In the genomic region with DNA sequence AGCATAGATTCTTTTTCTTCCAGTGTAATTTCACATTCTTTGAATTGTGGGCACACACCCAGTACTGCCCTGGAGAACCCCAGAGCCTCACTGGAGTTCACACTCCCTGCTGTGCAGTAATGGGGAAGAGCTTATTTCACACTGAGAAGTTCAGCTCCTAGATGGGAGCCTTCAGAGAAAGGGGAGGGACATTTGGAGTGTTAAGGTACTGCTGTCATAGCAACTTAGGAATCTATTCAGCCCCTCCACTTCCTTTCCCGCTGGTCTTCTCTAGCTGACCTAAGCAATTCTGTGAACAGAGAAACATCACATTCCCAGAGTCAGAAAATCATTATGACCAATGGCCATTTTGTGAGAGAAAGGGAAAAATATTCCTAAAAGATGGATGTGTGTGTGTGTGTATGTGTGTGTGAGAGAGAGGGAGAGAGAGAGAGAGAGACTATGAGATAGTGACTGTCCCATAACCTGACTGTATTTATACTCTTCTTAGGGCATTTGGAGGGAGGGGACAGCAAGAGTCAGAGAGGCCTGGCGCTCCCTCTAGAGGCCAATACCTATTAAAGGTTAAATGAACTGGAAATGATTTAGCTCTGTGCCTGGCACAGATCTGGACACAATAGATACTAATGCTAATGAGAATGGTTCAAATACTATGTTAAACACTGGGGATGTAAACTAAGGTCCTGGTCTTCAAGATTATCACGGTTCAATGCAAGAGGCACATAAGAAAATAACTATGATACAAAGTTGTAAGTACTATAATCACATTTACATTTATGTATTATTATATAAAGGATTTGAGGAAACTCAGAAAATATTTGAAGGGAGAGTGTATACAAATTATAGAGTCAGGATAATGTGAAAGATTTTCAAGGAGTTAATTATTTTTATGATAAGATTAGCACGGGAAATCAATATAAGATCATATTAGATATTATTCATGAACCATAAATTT, we compare ENCODE assay signal across 8 cellular contexts. TPM values are rescaled to one million over a fixed set of nuclear protein-coding genes. Genes with fewer than 3 reads are reported as not detected.
DNase-seq lines count a peak whose midpoint lies in the region; ATAC-seq, FAIRE-seq and TF ChIP-seq lines count a peak whose summit lies in the region.

No MANE protein-coding gene starts in this region.

- peak overlapping the region; percentile 85 for H3K27ac Mint-ChIP-seq in osteocyte (ENCODE audit: unreplicated experiment)

- H3K4me3 Mint-ChIP-seq in osteocyte (ENCODE audit: unreplicated experiment) = no peak overlapping the region

- H3K36me3 Mint-ChIP-seq in osteocyte (ENCODE audit: unreplicated experiment) = no peaks in the 10 kb centered on the region

- TF ChIP-seq CTCF in osteocyte (IDR thresholded peaks at IDR 0.05) = peak; percentile 82

- peaks cover 16% of the 10 kb centered on the region for H3K27me3 Mint-ChIP-seq in osteocyte (ENCODE audit: unreplicated experiment)

- ATAC-seq in GM19455 (IDR thresholded peaks at IDR 0.05; ENCODE audit: unreplicated experiment) (peak; percentile 96), HG03442 (IDR thresholded peaks at IDR 0.05; ENCODE audit: unreplicated experiment) (peak; percentile 97)

- FAIRE-seq in frontal cortex (lab: Jason Lieb, UNC) = peak; percentile 75

- no peaks in the 10 kb centered on the region for H3K9me3 Mint-ChIP-seq in osteocyte (ENCODE audit: unreplicated experiment)

- H3K4me1 Mint-ChIP-seq in osteocyte (ENCODE audit: unreplicated experiment) = peaks cover 17% of the 10 kb centered on the region

- DNase-seq in DMS153 treated with DMSO at 0.1 percent for 48 hours (lab: John Stamatoyannopoulos, UW; ENCODE audit: unreplicated experiment) (peak; percentile 69), NCI-H524 treated with DMSO at 0.1 percent for 48 hours (lab: John Stamatoyannopoulos, UW) (peak; percentile 7), frontal cortex (ENCODE audit: low spot score in 2 of 2) (peak in 1 of 2 donors; percentile 25), osteocyte (ENCODE audit: extremely low spot score, unreplicated experiment) (no peak), amniotic stem cell (lab: John Stamatoyannopoulos, UW) (no peak)
- peak; percentile 55 for DNase-seq in activated CD8-positive, alpha-beta memory T cell treated with anti-CD3 and anti-CD28 coated beads, Interleukin-2, amount 50 U/mL, for 48 hours

RNA-seq across cellular contexts. Expression of gene RPE, which starts 41.5 kb away (rescaled TPM):
- total RNA-seq in frontal cortex = 68.5 TPM
- 39.0 and 45.7 TPM in 2 replicates for total RNA-seq in osteocyte

Comparison
In these comparisons a context has a peak if more than half of its experiments do, and no peak if none do; other contexts are left out.
1. DNase-seq: peak in DMS153 treated with DMSO at 0.1 percent for 48 hours (single experiment), NCI-H524 treated with DMSO at 0.1 percent for 48 hours (single experiment) and activated CD8-positive, alpha-beta memory T cell treated with anti-CD3 and anti-CD28 coated beads, Interleukin-2, amount 50 U/mL, for 48 hours (single experiment); none in osteocyte (single experiment) and amniotic stem cell (single experiment).